In the genomic region with DNA sequence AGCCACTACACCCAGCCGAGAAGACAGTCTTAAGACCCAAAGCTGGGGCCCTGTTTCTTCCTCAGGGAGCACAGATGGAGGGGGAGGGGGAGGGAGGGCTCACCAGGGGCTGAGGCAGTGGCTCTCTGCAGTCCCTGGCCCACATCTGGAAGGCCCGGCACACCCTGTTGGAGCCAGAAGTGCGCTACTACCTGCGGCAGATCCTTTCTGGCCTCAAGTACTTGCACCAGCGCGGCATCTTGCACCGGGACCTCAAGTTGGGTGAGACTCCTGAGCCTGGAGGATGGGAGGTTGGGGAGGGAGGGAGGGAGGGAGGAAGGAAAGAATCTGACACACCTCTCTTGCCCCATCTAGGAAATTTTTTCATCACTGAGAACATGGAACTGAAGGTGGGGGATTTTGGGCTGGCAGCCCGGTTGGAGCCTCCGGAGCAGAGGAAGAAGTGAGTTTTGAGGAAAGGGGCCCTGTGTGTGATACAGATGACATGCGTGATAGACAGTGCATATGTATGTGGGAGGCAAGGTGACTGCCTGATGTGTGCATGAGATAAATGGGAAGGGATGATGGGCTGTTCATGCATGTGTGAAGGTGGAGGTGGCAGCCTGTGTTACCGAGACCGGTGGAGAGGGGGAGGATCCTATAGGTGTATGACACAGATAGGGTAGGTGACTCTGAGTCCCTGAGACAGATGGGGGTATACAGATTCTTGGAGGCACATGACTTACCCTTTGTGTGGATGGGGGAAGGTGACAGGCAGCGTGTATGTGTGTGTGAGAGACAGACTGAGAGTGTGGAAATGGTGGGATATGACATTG, we compare ENCODE assay signal across 1 cellular context.
A peak's percentile ranks its signal among the peaks of the same experiment; 100 is the strongest.
TF ChIP-seq lines count a peak whose summit lies in the region.

No MANE protein-coding gene starts in this region.

TF ChIP-seq in GM12878, 131 proteins besides CTCF, POLR2A, EP300 and RAD21:
- 0 out of 2 replicates have a peak, but pooled peaks have one; percentile 29 for TF ChIP-seq LARP7 (IDR thresholded peaks at IDR 0.05)
- no peak for TF ChIP-seq CBX5 (IDR thresholded peaks at IDR 0.05; ENCODE audit: low read depth)
